ENCODE assay signal across 1 cellular context in the genomic region with DNA sequence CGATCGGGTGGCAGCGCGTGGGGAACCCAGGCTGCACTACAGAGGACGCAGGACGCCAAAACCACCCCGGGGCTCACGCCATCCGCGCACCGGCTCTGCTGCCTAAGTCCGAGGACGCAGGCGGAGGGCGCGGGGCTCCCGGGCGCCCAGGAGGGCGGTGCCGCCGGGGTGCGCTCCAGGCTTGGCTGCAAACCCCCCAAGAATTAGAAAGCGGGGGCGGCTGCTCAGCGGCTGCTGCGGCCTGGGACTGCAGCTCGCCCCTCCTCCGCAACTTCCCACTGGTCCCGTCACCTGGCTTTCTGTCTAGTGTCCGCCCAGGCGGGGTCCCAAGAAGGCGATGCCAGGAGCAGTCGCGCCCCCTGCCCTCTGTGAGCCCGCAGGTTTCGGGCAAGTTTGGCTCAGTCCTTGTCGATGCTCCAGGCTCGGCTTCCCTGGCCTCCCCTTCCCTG.
TF ChIP-seq lines count a peak whose summit lies in the region.

No MANE protein-coding gene starts in this region.

TF ChIP-seq in IMR-90, 13 proteins besides CTCF, POLR2A, EP300 and RAD21 (continued from another document):
- TF ChIP-seq MXI1 (IDR thresholded peaks at IDR 0.05; ENCODE audit: borderline replicate concordance, low read depth, low read length) (no peak), RFX5 (IDR thresholded peaks at IDR 0.05; ENCODE audit: low read depth, low read length) (no peak), MAFK (IDR thresholded peaks at IDR 0.05; ENCODE audit: low read depth, low read length) (no peak), FOS (IDR thresholded peaks at IDR 0.05; ENCODE audit: low read depth, low read length) (no peak), CHD1 (IDR thresholded peaks at IDR 0.05; ENCODE audit: low read depth, low read length) (no peak), CEBPB (IDR thresholded peaks at IDR 0.05; ENCODE audit: low read depth, low read length) (no peak)
